Comparison of ENCODE assay signal across 1 cellular context in the genomic region with DNA sequence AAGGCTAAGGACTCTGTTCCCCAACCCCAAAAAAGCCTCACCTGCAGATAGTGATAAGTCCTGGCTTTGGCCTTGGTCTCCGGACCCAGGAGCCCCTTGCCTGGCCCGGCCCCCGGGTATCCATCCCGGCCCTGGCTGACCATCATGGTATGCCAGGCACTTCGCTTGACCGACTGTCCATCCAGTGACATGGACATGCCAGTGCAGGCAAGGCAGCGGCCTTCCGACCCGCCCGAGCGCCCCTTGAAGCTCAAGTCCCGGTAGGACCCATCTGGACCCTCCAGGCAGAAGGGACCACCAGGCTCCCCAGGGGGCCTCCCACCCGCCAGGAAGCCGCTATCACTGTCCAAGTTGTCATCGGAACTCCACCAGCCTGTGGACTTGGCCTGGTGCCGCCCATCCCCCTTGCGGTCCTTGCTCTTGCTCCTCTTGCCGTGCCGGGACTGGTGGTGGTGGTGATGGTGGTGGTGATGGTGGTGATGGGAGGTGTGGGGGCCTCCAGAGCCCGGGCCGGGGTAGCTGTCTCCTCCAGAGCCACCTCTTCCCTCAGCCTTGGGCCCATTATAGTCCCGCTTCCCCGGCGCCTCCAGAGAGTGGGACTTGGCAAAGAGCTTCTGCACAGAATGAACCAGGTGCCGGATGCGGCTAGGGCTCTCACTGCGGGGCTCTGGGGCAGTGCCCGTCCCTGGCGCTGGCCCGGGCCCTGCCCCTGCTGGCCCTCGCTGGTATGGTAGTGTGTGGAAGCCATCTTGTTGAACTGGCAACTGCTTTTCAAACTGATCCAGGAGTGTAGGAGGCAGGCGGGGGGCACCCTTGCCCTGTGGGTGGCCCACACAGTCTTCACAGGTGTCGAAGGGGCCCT.
TF ChIP-seq lines count a peak whose summit lies in the region.

No MANE protein-coding gene starts in this region.

TF ChIP-seq in H1, 55 proteins besides CTCF, POLR2A, EP300 and RAD21:
- no peak for TF ChIP-seq RBBP5 (IDR thresholded peaks at IDR 0.05; ENCODE audit: borderline replicate concordance, low read depth, low read length)
- TF ChIP-seq YY1 (IDR thresholded peaks at IDR 0.05; ENCODE audit: low read depth, low read length) = peak; percentile 38; the same call in 1 of the 2 replicates
- no peak for TF ChIP-seq SIN3A (conservative IDR thresholded peaks at IDR 0.05 in 1 of 2, IDR thresholded peaks at IDR 0.05 in 1 of 2; ENCODE audit: low read depth in 1 of 2, low read length in 2 of 2)
TF ChIP-seq in H1: peak in this region for 1.
